In the genomic region with DNA sequence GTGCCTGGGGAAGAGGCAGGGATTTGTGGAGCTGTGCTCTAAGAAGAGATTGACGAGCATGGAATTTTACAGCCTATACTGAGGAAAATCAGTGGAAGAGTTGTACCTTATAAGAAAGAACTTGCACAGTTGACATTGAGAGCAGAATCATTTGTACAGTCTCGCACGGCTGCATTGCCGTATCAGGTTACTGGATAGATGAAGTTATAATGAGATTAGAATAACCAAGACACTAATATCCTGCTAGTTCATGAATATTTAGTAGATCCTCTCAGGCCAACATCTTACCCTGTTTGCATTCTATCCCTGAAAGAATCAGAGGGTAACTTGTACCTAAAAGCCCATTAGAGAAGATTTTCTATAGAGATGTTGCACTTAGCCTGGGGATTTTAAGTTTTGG, we compare ENCODE assay signal across 1 cellular context.
TF ChIP-seq lines count a peak whose summit lies in the region.

No MANE protein-coding gene starts in this region.

TF ChIP-seq in HepG2, 621 proteins besides CTCF, POLR2A, EP300 and RAD21:
- TF ChIP-seq, protein P1, sequence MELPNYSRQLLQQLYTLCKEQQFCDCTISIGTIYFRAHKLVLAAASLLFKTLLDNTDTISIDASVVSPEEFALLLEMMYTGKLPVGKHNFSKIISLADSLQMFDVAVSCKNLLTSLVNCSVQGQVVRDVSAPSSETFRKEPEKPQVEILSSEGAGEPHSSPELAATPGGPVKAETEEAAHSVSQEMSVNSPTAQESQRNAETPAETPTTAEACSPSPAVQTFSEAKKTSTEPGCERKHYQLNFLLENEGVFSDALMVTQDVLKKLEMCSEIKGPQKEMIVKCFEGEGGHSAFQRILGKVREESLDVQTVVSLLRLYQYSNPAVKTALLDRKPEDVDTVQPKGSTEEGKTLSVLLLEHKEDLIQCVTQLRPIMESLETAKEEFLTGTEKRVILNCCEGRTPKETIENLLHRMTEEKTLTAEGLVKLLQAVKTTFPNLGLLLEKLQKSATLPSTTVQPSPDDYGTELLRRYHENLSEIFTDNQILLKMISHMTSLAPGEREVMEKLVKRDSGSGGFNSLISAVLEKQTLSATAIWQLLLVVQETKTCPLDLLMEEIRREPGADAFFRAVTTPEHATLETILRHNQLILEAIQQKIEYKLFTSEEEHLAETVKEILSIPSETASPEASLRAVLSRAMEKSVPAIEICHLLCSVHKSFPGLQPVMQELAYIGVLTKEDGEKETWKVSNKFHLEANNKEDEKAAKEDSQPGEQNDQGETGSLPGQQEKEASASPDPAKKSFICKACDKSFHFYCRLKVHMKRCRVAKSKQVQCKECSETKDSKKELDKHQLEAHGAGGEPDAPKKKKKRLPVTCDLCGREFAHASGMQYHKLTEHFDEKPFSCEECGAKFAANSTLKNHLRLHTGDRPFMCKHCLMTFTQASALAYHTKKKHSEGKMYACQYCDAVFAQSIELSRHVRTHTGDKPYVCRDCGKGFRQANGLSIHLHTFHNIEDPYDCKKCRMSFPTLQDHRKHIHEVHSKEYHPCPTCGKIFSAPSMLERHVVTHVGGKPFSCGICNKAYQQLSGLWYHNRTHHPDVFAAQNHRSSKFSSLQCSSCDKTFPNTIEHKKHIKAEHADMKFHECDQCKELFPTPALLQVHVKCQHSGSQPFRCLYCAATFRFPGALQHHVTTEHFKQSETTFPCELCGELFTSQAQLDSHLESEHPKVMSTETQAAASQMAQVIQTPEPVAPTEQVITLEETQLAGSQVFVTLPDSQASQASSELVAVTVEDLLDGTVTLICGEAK (IDR thresholded peaks at IDR 0.05): no peak
- TF ChIP-seq, protein P1 (CRISPR knock-in tag; IDR thresholded peaks at IDR 0.05): no peak
- no peak for TF ChIP-seq ZNF33A (CRISPR knock-in tag; IDR thresholded peaks at IDR 0.05; ENCODE audit: borderline replicate concordance)
- no peak for TF ChIP-seq PTBP1 (IDR thresholded peaks at IDR 0.05; ENCODE audit: low read depth, low read length, poor library complexity, severe bottlenecking)
- no peak for TF ChIP-seq PHF20 (CRISPR knock-in tag; IDR thresholded peaks at IDR 0.05)
- TF ChIP-seq NFIB (CRISPR knock-in tag; IDR thresholded peaks at IDR 0.05; ENCODE audit: borderline replicate concordance): no peak
- no peak for TF ChIP-seq HDAC2 (CRISPR knock-in tag; IDR thresholded peaks at IDR 0.05)
- TF ChIP-seq CENPX (CRISPR knock-in tag; IDR thresholded peaks at IDR 0.05): no peak
- TF ChIP-seq, protein P2, sequence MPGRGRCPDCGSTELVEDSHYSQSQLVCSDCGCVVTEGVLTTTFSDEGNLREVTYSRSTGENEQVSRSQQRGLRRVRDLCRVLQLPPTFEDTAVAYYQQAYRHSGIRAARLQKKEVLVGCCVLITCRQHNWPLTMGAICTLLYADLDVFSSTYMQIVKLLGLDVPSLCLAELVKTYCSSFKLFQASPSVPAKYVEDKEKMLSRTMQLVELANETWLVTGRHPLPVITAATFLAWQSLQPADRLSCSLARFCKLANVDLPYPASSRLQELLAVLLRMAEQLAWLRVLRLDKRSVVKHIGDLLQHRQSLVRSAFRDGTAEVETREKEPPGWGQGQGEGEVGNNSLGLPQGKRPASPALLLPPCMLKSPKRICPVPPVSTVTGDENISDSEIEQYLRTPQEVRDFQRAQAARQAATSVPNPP (CRISPR knock-in tag; IDR thresholded peaks at IDR 0.05): no peak
- TF ChIP-seq ZNF766 (CRISPR knock-in tag; IDR thresholded peaks at IDR 0.05; ENCODE audit: borderline replicate concordance): no peak
- TF ChIP-seq TOE1 (CRISPR knock-in tag; IDR thresholded peaks at IDR 0.05): no peak
- TF ChIP-seq CREB1 (IDR thresholded peaks at IDR 0.05): no peak
- no peak for TF ChIP-seq CREB1 (CRISPR knock-in tag; IDR thresholded peaks at IDR 0.05)
- TF ChIP-seq, protein P3, sequence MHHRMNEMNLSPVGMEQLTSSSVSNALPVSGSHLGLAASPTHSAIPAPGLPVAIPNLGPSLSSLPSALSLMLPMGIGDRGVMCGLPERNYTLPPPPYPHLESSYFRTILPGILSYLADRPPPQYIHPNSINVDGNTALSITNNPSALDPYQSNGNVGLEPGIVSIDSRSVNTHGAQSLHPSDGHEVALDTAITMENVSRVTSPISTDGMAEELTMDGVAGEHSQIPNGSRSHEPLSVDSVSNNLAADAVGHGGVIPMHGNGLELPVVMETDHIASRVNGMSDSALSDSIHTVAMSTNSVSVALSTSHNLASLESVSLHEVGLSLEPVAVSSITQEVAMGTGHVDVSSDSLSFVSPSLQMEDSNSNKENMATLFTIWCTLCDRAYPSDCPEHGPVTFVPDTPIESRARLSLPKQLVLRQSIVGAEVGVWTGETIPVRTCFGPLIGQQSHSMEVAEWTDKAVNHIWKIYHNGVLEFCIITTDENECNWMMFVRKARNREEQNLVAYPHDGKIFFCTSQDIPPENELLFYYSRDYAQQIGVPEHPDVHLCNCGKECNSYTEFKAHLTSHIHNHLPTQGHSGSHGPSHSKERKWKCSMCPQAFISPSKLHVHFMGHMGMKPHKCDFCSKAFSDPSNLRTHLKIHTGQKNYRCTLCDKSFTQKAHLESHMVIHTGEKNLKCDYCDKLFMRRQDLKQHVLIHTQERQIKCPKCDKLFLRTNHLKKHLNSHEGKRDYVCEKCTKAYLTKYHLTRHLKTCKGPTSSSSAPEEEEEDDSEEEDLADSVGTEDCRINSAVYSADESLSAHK (CRISPR knock-in tag; IDR thresholded peaks at IDR 0.05; ENCODE audit: borderline replicate concordance): no peak
- TF ChIP-seq POLR2AphosphoS5 (IDR thresholded peaks at IDR 0.05; ENCODE audit: low read depth, low read length): no peak
- TF ChIP-seq DMAP1 (CRISPR knock-in tag; IDR thresholded peaks at IDR 0.05): no peak
- no peak for TF ChIP-seq AGO2 (optimal IDR thresholded peaks at IDR 0.05; ENCODE audit: low read depth, low read length)
- no peak for TF ChIP-seq KLF15 (CRISPR knock-in tag; IDR thresholded peaks at IDR 0.05; ENCODE audit: borderline replicate concordance)
